In genomic region chr14:101950100-101950499, GRCh38 we compare ENCODE assay signal across 17 cellular contexts. TPM values are rescaled to one million over a fixed set of nuclear protein-coding genes. Genes with fewer than 3 reads are reported as not detected.
DNase-seq lines count a peak whose midpoint lies in the region; ATAC-seq and TF ChIP-seq lines count a peak whose summit lies in the region.
"Had no signal": no experiment of that assay in that cellular context is flagged by ENCODE, and none has a peak within 500 bp of the region (broad histone marks: within the 10 kb centered on the region; RNA-seq: fewer than 3 reads in every experiment).

No MANE protein-coding gene starts in this region.

- H3K36me3 ChIP-seq in OCI-LY7 (ENCODE audit: insufficient read depth, low read length) (no peaks in the 10 kb centered on the region), sigmoid colon (no peaks in the 10 kb centered on the region)
- H3K36me3 ChIP-seq: colonic mucosa, gastroesophageal sphincter, left ventricle myocardium inferior had no signal

- H3K27ac ChIP-seq in OCI-LY7 (ENCODE audit: low read depth, low read length, poor library complexity, severe bottlenecking): no peak overlapping the region
- H3K27ac ChIP-seq in sigmoid colon: no peak overlapping the region
- H3K27ac ChIP-seq: colonic mucosa, left ventricle myocardium inferior had no signal

- TF ChIP-seq POLR2A in sigmoid colon (IDR thresholded peaks at IDR 0.05): no peak

- no peak overlapping the region for H3K4me2 ChIP-seq in OCI-LY7 (ENCODE audit: low read length)

- H3K27ac Mint-ChIP-seq in activated naive CD4-positive, alpha-beta T cell treated with anti-CD3 and anti-CD28 coated beads for 36 hours: no peak overlapping the region
- no peak overlapping the region for H3K27ac Mint-ChIP-seq in dendritic cell treated with granulocyte-macrophage colony-stimulating factor and Interleukin-4, amounts not matched to agents 40 ng/mL and 50 ng/mL, for 4 days

- no peak overlapping the region for H2AFZ ChIP-seq in OCI-LY7 (ENCODE audit: low read length)

- WGBS in sigmoid colon, 2 donors: 74 to 83% methylated on average over 4 of the region's 4 CpGs

- H3K4me1 Mint-ChIP-seq in activated naive CD4-positive, alpha-beta T cell treated with anti-CD3 and anti-CD28 coated beads for 36 hours (ENCODE audit: low read depth): peaks cover 18% of the 10 kb centered on the region
- H3K4me1 Mint-ChIP-seq in dendritic cell treated with granulocyte-macrophage colony-stimulating factor and Interleukin-4, amounts not matched to agents 40 ng/mL and 50 ng/mL, for 4 days (ENCODE audit: low read depth): peaks cover 26% of the 10 kb centered on the region

- H3K9me2 ChIP-seq in OCI-LY7 (ENCODE audit: insufficient read depth, low read length): no peaks in the 10 kb centered on the region

- H4K20me1 ChIP-seq in OCI-LY7 (ENCODE audit: insufficient read depth, low read length): no peaks in the 10 kb centered on the region

- CTCF ChIA-PET in activated naive CD4-positive, alpha-beta T cell treated with anti-CD3 and anti-CD28 coated beads for 36 hours (lab: Charles Lee): interaction anchor here (0.7 to 1.4 kb wide), 3 partner anchors 10 to 243 kb away, joined by 4 to 5 read pairs (median 4); no protein-coding TSS in a partner anchor
- CTCF ChIA-PET in OCI-LY7 (lab: Charles Lee; ENCODE audit: unreplicated experiment): no interaction called here

- H3K79me2 ChIP-seq in OCI-LY7 (ENCODE audit: insufficient read depth, low read depth, low read length): peaks cover 10% of the 10 kb centered on the region; the same call in 1 of the 2 replicates

- no peaks in the 10 kb centered on the region for H3K36me3 Mint-ChIP-seq in activated naive CD4-positive, alpha-beta T cell treated with anti-CD3 and anti-CD28 coated beads for 36 hours (ENCODE audit: low read depth)
- H3K36me3 Mint-ChIP-seq in dendritic cell treated with granulocyte-macrophage colony-stimulating factor and Interleukin-4, amounts not matched to agents 40 ng/mL and 50 ng/mL, for 4 days (ENCODE audit: low read depth): peaks cover 31% of the 10 kb centered on the region

- peaks cover 12% of the 10 kb centered on the region for H3K27me3 Mint-ChIP-seq in activated naive CD4-positive, alpha-beta T cell treated with anti-CD3 and anti-CD28 coated beads for 36 hours (ENCODE audit: low read depth)
- peaks cover 19% of the 10 kb centered on the region for H3K27me3 Mint-ChIP-seq in dendritic cell treated with granulocyte-macrophage colony-stimulating factor and Interleukin-4, amounts not matched to agents 40 ng/mL and 50 ng/mL, for 4 days

- POLR2A ChIA-PET in OCI-LY7 (lab: Charles Lee): no interaction called here

- no TSS peak for BruUV-seq in OCI-LY7 (replicated peaks; lab: Mats Ljungman, UMichigan)

- no peak for ATAC-seq in GM21367 (IDR thresholded peaks at IDR 0.05; ENCODE audit: unreplicated experiment)
- ATAC-seq: gastroesophageal sphincter had no signal

- H3K4me3 ChIP-seq in OCI-LY7 (ENCODE audit: low read depth, low read length, poor library complexity, severe bottlenecking): no peak overlapping the region
- H3K4me3 ChIP-seq in sigmoid colon: no peak overlapping the region

- TF ChIP-seq CTCF in OCI-LY7 (conservative IDR thresholded peaks at IDR 0.05; ENCODE audit: low read length): peak; percentile 42
- TF ChIP-seq CTCF in sigmoid colon (IDR thresholded peaks at IDR 0.05): no peak

- H3K27me3 ChIP-seq in sigmoid colon: no peaks in the 10 kb centered on the region
- H3K27me3 ChIP-seq: colonic mucosa had no signal

- intact Hi-C loops in activated naive CD4-positive, alpha-beta T cell treated with anti-CD3 and anti-CD28 coated beads for 36 hours (cut with micrococcal nuclease): no loop called here
- intact Hi-C loops in OCI-LY7 (cut with micrococcal nuclease; ENCODE audit: unreplicated experiment): no loop called here
- intact Hi-C loops in dendritic cell treated with granulocyte-macrophage colony-stimulating factor and Interleukin-4, amounts not matched to agents 40 ng/mL and 50 ng/mL, for 4 days (cut with micrococcal nuclease): no loop called here
- intact Hi-C loops in sigmoid colon (cut with DNase I): no loop called here

- no peaks in the 10 kb centered on the region for H3K9me3 ChIP-seq in OCI-LY7 (ENCODE audit: low read length)
- no peaks in the 10 kb centered on the region for H3K9me3 ChIP-seq in sigmoid colon
- H3K9me3 ChIP-seq: colonic mucosa, gastroesophageal sphincter, left ventricle myocardium inferior had no signal

- H3K9me3 Mint-ChIP-seq in activated naive CD4-positive, alpha-beta T cell treated with anti-CD3 and anti-CD28 coated beads for 36 hours: no peaks in the 10 kb centered on the region
- H3K9me3 Mint-ChIP-seq in dendritic cell treated with granulocyte-macrophage colony-stimulating factor and Interleukin-4, amounts not matched to agents 40 ng/mL and 50 ng/mL, for 4 days: no peaks in the 10 kb centered on the region

- peaks cover 9% of the 10 kb centered on the region for H3K4me1 ChIP-seq in OCI-LY7 (ENCODE audit: insufficient read depth, low read length, poor library complexity, severe bottlenecking)
- peaks cover 0 to 24% (median 16%) of the 10 kb centered on the region in 4 donors for H3K4me1 ChIP-seq in sigmoid colon
- H3K4me1 ChIP-seq: colonic mucosa had no signal

- peak overlapping the region; percentile 24 for H3K4me3 Mint-ChIP-seq in activated naive CD4-positive, alpha-beta T cell treated with anti-CD3 and anti-CD28 coated beads for 36 hours
- peak overlapping the region; percentile 94 for H3K4me3 Mint-ChIP-seq in dendritic cell treated with granulocyte-macrophage colony-stimulating factor and Interleukin-4, amounts not matched to agents 40 ng/mL and 50 ng/mL, for 4 days

- no peak for TF ChIP-seq EP300 in sigmoid colon (IDR thresholded peaks at IDR 0.05)

- DNase-seq in activated naive CD4-positive, alpha-beta T cell treated with anti-CD3 and anti-CD28 coated beads for 36 hours: no peak
- no peak for DNase-seq in activated naive CD4-positive, alpha-beta T cell treated with anti-CD3 and anti-CD28 coated beads, Interleukin-2, amount 50 U/mL, for 16 hours
- peak; percentile 47 for DNase-seq in OCI-LY7 (ENCODE audit: low spot score)
- peak; percentile 29 for DNase-seq in sigmoid colon
- no peak for DNase-seq in NCI-H128 (lab: John Stamatoyannopoulos, UW; ENCODE audit: unreplicated experiment)
- DNase-seq in NCI-H1092 treated with DMSO at 0.1 percent for 48 hours (lab: John Stamatoyannopoulos, UW): no peak
- DNase-seq: activated CD4-positive, alpha-beta T cell treated with anti-CD3 and anti-CD28 coated beads for 48 hours; anterior cingulate cortex; colonic mucosa; left ventricle myocardium inferior; NCI-H1417 treated with DMSO at 0.1 percent for 48 hours; SHP77; stimulated activated CD4-positive, alpha-beta T cell treated with anti-CD3 and anti-CD28 coated beads, Interleukin-15, amount 100 ng/mL, for 24 hours; T-helper 9 cell had no signal

RNA-seq across cellular contexts. Expression of gene DYNC1H1, which starts 14.3 kb away (rescaled TPM):
- 100 to 1,000 TPM; 207 to 208 TPM for total RNA-seq in activated naive CD4-positive, alpha-beta T cell treated with anti-CD3 and anti-CD28 coated beads for 36 hours
- total RNA-seq in OCI-LY7 (2014; rRNA removed; shearing (Covaris generic)): 207 and 209 TPM in 2 replicates
- 291 TPM in 2 replicates for total RNA-seq in OCI-LY7 (2022)
- total RNA-seq in sigmoid colon: 100 to 1,000 TPM; 320 to 592 (median 485) TPM
- polyA plus RNA-seq in sigmoid colon: 100 to 1,000 TPM in 1 of 3 donors, 10 to 100 TPM in 2; 38.4 to 171 (median 48.6) TPM

Comparison
In these comparisons a context has a peak if more than half of its experiments do, and no peak if none do; other contexts are left out.
1. DNase-seq: peak in OCI-LY7 (single experiment) and sigmoid colon (single experiment); none in activated naive CD4-positive, alpha-beta T cell treated with anti-CD3 and anti-CD28 coated beads for 36 hours (single experiment), activated naive CD4-positive, alpha-beta T cell treated with anti-CD3 and anti-CD28 coated beads, Interleukin-2, amount 50 U/mL, for 16 hours (single experiment), NCI-H128 (single experiment) and NCI-H1092 treated with DMSO at 0.1 percent for 48 hours (single experiment).